Comparison of ENCODE assay signal across 20 cellular contexts in genomic region chr20:50861012-50861411, GRCh38.
DNase-seq lines count a peak whose midpoint lies in the region; ATAC-seq, FAIRE-seq and TF ChIP-seq lines count a peak whose summit lies in the region.
"Had no signal": no experiment of that assay in that cellular context is flagged by ENCODE, and none has a peak within 500 bp of the region (broad histone marks: within the 10 kb centered on the region; RNA-seq: fewer than 3 reads in every experiment).

No MANE protein-coding gene starts in this region.

- H4K8ac ChIP-seq in mesenchymal stem cell (ENCODE audit: low read length), result no peak overlapping the region

- H3K4me3 ChIP-seq in HepG2 (replicated peaks in 1 of 3; ENCODE audit: insufficient read depth in 1 of 3, low read depth in 2 of 3, low read length in 3 of 3), result no peak overlapping the region
- no peak overlapping the region for H3K4me3 ChIP-seq in right lobe of liver
- no peak overlapping the region for H3K4me3 ChIP-seq in mesenchymal stem cell (ENCODE audit: insufficient read depth in 1 of 2, low read depth in 1 of 2, low read length in 2 of 2)
- H3K4me3 ChIP-seq: SK-N-MC had no signal

- H3K27me3 ChIP-seq in HepG2 (ENCODE audit: control insufficient read depth in 1 of 2, insufficient read depth in 2 of 2, low read length in 2 of 2) (no peaks in the 10 kb centered on the region; a peak in 1 of 5 replicates), right lobe of liver (no peaks in the 10 kb centered on the region), mesenchymal stem cell (ENCODE audit: control insufficient read depth in 1 of 2, insufficient read depth in 1 of 2, low read length in 2 of 2) (no peaks in the 10 kb centered on the region)

- DNase-seq in HepG2 (ENCODE audit: low spot score), result no peak
- no peak for DNase-seq in right lobe of liver
- DNase-seq in WTC11 (ENCODE audit: low spot score), result no peak
- DNase-seq in mesenchymal stem cell, result no peak
- DNase-seq in NCI-H69 (lab: John Stamatoyannopoulos, UW), result no peak
- DNase-seq in midbrain (lab: John Stamatoyannopoulos, UW), result no peak
- DNase-seq in GOT3 (lab: John Stamatoyannopoulos, UW), result no peak
- DNase-seq: AML-193, DMS79 treated with DMSO at 0.1 percent for 48 hours, Kasumi-1, NCI-H1694, NCI-H2081, NCI-H2171, NCI-H345, NCI-H524, PC-3, SHP77, SW 1271 had no signal

- no peak overlapping the region for H3K4ac ChIP-seq in mesenchymal stem cell (ENCODE audit: low read depth in 1 of 2, low read length in 2 of 2)

- intact Hi-C loops in HepG2 (cut with micrococcal nuclease; ENCODE audit: unreplicated experiment) (no loop called here), right lobe of liver (cut with DNase I) (no loop called here)

- H3K4me2 ChIP-seq in HepG2 (ENCODE audit: low read depth, low read length) (no peak overlapping the region), mesenchymal stem cell (ENCODE audit: low read length, poor library complexity, severe bottlenecking) (no peak overlapping the region)

- no peaks in the 10 kb centered on the region for H3K79me1 ChIP-seq in mesenchymal stem cell (replicated peaks; ENCODE audit: low read length, poor library complexity, severe bottlenecking)

- no peaks in the 10 kb centered on the region for H3K9me3 Mint-ChIP-seq in WTC11

- no peak overlapping the region for H3K4me3 Mint-ChIP-seq in WTC11

- no peak overlapping the region for H3K14ac ChIP-seq in mesenchymal stem cell (ENCODE audit: low read length in 2 of 2)

- FAIRE-seq in HepG2 (lab: Jason Lieb, UNC), result no peak

- H2BK5ac ChIP-seq in mesenchymal stem cell (ENCODE audit: low read depth, low read length, poor library complexity, severe bottlenecking), result no peak overlapping the region

- TF ChIP-seq EP300 in HepG2 (IDR thresholded peaks at IDR 0.05; ENCODE audit: low read depth in 2 of 2, low read length in 2 of 2) (no peak), HepG2 (CRISPR knock-in tag; IDR thresholded peaks at IDR 0.05; ENCODE audit: borderline replicate concordance) (no peak)

- no peak overlapping the region for H2AK5ac ChIP-seq in mesenchymal stem cell (ENCODE audit: low read length, severe bottlenecking)

- WGBS in HepG2 (ENCODE audit: low lambda C conversion rate), result 58% methylated on average over 12 of the region's 12 CpGs
- WGBS in right lobe of liver (ENCODE audit: insufficient coverage, low coverage, low lambda C conversion rate, missing lambda C conversion rate), result 77% methylated on average over 2 of the region's 12 CpGs
- WGBS in mesenchymal stem cell, result 89% methylated on average over 12 of the region's 12 CpGs

- peak overlapping the region; percentile 43 for H3K27ac Mint-ChIP-seq in WTC11

- H3K4me1 Mint-ChIP-seq in WTC11, result peaks cover 27% of the 10 kb centered on the region

- ATAC-seq in HepG2, result peak; percentile 8; the same call in 2 of the 3 replicates
- ATAC-seq in right lobe of liver, result no peak
- no peak for ATAC-seq in WTC11
- ATAC-seq: PC-3 had no signal

- in situ Hi-C loops in HepG2 (cut with HindIII; ENCODE audit: extremely low pct_ligation_motif_present, low pct_unique_long_range_greater_than_20kb), result no loop called here

- CTCF ChIA-PET in HepG2 (lab: Yijun Ruan, JAX; ENCODE audit: low intra/inter-chr PET ratio, low total read pairs) (no interaction called here), WTC11 (lab: Charles Lee) (interaction anchor here (0.7 to 1.0 kb wide), 3 partner anchors 10 to 875 kb away, joined by 3 to 7 read pairs (median 7); no protein-coding TSS in a partner anchor)

- H2BK15ac ChIP-seq in mesenchymal stem cell (ENCODE audit: low read depth, poor library complexity, severe bottlenecking), result no peak overlapping the region

- H2BK120ac ChIP-seq in mesenchymal stem cell (ENCODE audit: low read depth, low read length), result no peak overlapping the region

- no peaks in the 10 kb centered on the region for H3K79me2 ChIP-seq in HepG2 (ENCODE audit: insufficient read depth, low read length)

- H3K9ac ChIP-seq in HepG2 (ENCODE audit: insufficient read depth, low read depth, low read length) (no peak overlapping the region), mesenchymal stem cell (ENCODE audit: low read length) (no peak overlapping the region)

- H3K9me3 ChIP-seq in HepG2 (ENCODE audit: low read length), result no peaks in the 10 kb centered on the region
- H3K9me3 ChIP-seq in right lobe of liver, result no peaks in the 10 kb centered on the region
- H3K9me3 ChIP-seq in mesenchymal stem cell (ENCODE audit: control insufficient read depth, low read length), result no peaks in the 10 kb centered on the region

- H4K20me1 ChIP-seq in HepG2 (ENCODE audit: insufficient read depth, low read length), result no peaks in the 10 kb centered on the region; the same call in 1 of the 2 replicates

- no peaks in the 10 kb centered on the region for H3K36me3 Mint-ChIP-seq in WTC11

- H3K27ac ChIP-seq in HepG2 (ENCODE audit: extremely low read length, insufficient read depth, low read length), result no peak overlapping the region
- no peak overlapping the region for H3K27ac ChIP-seq in right lobe of liver
- no peak overlapping the region for H3K27ac ChIP-seq in mesenchymal stem cell (ENCODE audit: low read length, poor library complexity, severe bottlenecking)
- H3K27ac ChIP-seq: C4-2B, SK-N-MC had no signal

- no peak for TF ChIP-seq CTCF in HepG2 (CRISPR knock-in tag; IDR thresholded peaks at IDR 0.05)
- TF ChIP-seq CTCF in right lobe of liver (IDR thresholded peaks at IDR 0.05), result no peak
- no peak for TF ChIP-seq CTCF in WTC11 (IDR thresholded peaks at IDR 0.05)

- H2AFZ ChIP-seq in HepG2 (ENCODE audit: low read length) (no peak overlapping the region), mesenchymal stem cell (ENCODE audit: low read depth, low read length) (no peak overlapping the region)

- no peak overlapping the region for H3K23ac ChIP-seq in mesenchymal stem cell (ENCODE audit: low read length in 2 of 2)

- H3K36me3 ChIP-seq in HepG2 (replicated peaks in 1 of 2; ENCODE audit: control insufficient read depth in 1 of 2, insufficient read depth in 2 of 2, low read length in 2 of 2) (no peaks in the 10 kb centered on the region), right lobe of liver (no peaks in the 10 kb centered on the region), mesenchymal stem cell (ENCODE audit: control insufficient read depth in 1 of 2, insufficient read depth in 2 of 2, low read depth in 1 of 2, low read length in 2 of 2) (no peaks in the 10 kb centered on the region)

- TF ChIP-seq POLR2A in HepG2 (IDR thresholded peaks at IDR 0.05; ENCODE audit: insufficient read depth in 1 of 2, low read depth in 2 of 2, low read length in 2 of 2) (no peak), right lobe of liver (IDR thresholded peaks at IDR 0.05) (no peak)

- H2BK12ac ChIP-seq in mesenchymal stem cell (ENCODE audit: low read length in 2 of 2), result no peak overlapping the region

- no peak for TF ChIP-seq RAD21 in HepG2 (CRISPR knock-in tag; IDR thresholded peaks at IDR 0.05)

- H3K18ac ChIP-seq in mesenchymal stem cell (ENCODE audit: low read depth in 1 of 2, low read length in 2 of 2), result no peak overlapping the region

- H3K4me1 ChIP-seq in HepG2 (ENCODE audit: insufficient read depth, low read length), result peaks cover 18% of the 10 kb centered on the region
- peaks cover 0 to 12% (median 4%) of the 10 kb centered on the region in 4 donors for H3K4me1 ChIP-seq in right lobe of liver
- peaks cover 5% of the 10 kb centered on the region for H3K4me1 ChIP-seq in mesenchymal stem cell (ENCODE audit: control insufficient read depth, insufficient read depth, low read depth, low read length)

- POLR2A ChIA-PET in HepG2 (lab: Yijun Ruan, JAX) (interaction anchor here (0.7 kb wide), 1 partner anchor 31 kb away, joined by 7 read pairs; no protein-coding TSS in a partner anchor), WTC11 (lab: Charles Lee) (no interaction called here)

- H4K91ac ChIP-seq in mesenchymal stem cell (ENCODE audit: low read length), result peak overlapping the region; percentile 11

- H3K27me3 Mint-ChIP-seq in WTC11 (ENCODE audit: low read depth), result no peaks in the 10 kb centered on the region

- no TSS peak for BruUV-seq in HepG2 (replicated peaks; lab: Mats Ljungman, UMichigan)

TF ChIP-seq in HepG2, 621 proteins besides CTCF, POLR2A, EP300 and RAD21 (continues in another document):
- no peak for TF ChIP-seq TEAD2 (CRISPR knock-in tag; IDR thresholded peaks at IDR 0.05)

TF ChIP-seq in WTC11, 78 proteins besides CTCF, POLR2A, EP300 and RAD21 (continues in another document):
- TF ChIP-seq MYBL2 (CRISPR knock-in tag; IDR thresholded peaks at IDR 0.05) (no peak), GTF2I (CRISPR knock-in tag; conservative IDR thresholded peaks at IDR 0.05) (no peak), ZNF121 (CRISPR knock-in tag; IDR thresholded peaks at IDR 0.05) (no peak), NFE2L1 (CRISPR knock-in tag; IDR thresholded peaks at IDR 0.05) (no peak), ZNF423 (CRISPR knock-in tag; IDR thresholded peaks at IDR 0.05) (no peak), CDX4 (CRISPR knock-in tag; IDR thresholded peaks at IDR 0.05; ENCODE audit: borderline replicate concordance) (no peak), JAZF1 (CRISPR knock-in tag; IDR thresholded peaks at IDR 0.05) (no peak), HMGA2 (CRISPR knock-in tag; IDR thresholded peaks at IDR 0.05) (no peak)
- TF ChIP-seq, protein P1, sequence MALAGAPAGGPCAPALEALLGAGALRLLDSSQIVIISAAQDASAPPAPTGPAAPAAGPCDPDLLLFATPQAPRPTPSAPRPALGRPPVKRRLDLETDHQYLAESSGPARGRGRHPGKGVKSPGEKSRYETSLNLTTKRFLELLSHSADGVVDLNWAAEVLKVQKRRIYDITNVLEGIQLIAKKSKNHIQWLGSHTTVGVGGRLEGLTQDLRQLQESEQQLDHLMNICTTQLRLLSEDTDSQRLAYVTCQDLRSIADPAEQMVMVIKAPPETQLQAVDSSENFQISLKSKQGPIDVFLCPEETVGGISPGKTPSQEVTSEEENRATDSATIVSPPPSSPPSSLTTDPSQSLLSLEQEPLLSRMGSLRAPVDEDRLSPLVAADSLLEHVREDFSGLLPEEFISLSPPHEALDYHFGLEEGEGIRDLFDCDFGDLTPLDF (CRISPR knock-in tag; IDR thresholded peaks at IDR 0.05), result no peak
